In the genomic region with DNA sequence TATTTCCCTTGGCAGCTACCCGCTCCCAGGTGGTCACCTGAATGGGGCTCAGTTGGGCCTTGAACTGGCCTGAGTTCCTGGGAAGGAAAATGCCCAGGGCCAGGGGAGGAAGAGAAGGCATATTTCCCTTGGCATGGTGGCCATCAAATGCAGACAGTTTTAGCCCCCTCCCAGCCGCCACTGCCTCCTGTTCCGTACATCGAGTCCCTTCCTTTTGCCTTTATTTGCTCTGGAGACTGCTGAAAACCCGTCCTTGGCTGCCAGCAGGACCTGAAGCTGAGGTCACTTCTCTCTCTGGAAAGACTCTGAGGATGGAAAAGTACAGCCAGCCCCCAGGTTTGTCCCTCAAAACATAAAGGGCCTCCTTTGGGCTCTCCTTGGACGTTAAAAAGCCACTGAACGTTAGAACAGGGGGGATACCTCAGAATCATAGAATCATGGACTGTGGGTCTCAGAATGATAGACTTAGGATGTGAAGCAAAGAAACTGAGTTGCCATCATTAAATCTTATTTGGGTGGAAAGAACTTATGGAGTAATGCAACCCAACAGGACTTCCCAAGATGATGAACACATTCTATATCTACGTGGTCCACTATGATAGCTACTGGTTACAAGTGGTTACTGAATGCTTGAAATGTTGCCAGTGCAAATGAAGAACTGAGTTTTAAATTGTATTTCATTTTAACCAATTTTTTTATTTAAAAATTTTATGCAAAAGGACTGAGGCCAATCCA, we compare ENCODE assay signal across 13 cellular contexts. TPM values are rescaled to one million over a fixed set of nuclear protein-coding genes. Genes with fewer than 3 reads are reported as not detected.
DNase-seq lines count a peak whose midpoint lies in the region; TF ChIP-seq lines count a peak whose summit lies in the region.
"Had no signal": no experiment of that assay in that cellular context is flagged by ENCODE, and none has a peak within 500 bp of the region (broad histone marks: within the 10 kb centered on the region; RNA-seq: fewer than 3 reads in every experiment).

No MANE protein-coding gene starts in this region.

- H3K4me1 Mint-ChIP-seq in endothelial cell (ENCODE audit: unreplicated experiment) (peaks cover 75% of the 10 kb centered on the region), mesothelial cell of epicardium (peaks cover 85% of the 10 kb centered on the region)
- H3K4me1 Mint-ChIP-seq: CD8-positive, alpha-beta memory T cell had no signal

- intact Hi-C loops in testis (cut with DNase I; ENCODE audit: low total_unique reads), result no loop called here

- peaks cover 8% of the 10 kb centered on the region for H3K36me3 Mint-ChIP-seq in endothelial cell (ENCODE audit: low read depth, unreplicated experiment)
- peaks cover 12% of the 10 kb centered on the region for H3K36me3 Mint-ChIP-seq in mesothelial cell of epicardium
- H3K36me3 Mint-ChIP-seq: activated naive CD8-positive, alpha-beta T cell treated with anti-CD3 and anti-CD28 coated beads for 36 hours; CD8-positive, alpha-beta memory T cell had no signal

- H3K4me3 ChIP-seq in Peyer's patch, result no peak overlapping the region
- H3K4me3 ChIP-seq in testis, result no peak overlapping the region

- H3K36me3 ChIP-seq in Peyer's patch, result no peaks in the 10 kb centered on the region
- H3K36me3 ChIP-seq in testis (ENCODE audit: low read depth, missing control alignments), result no peaks in the 10 kb centered on the region
- H3K36me3 ChIP-seq: WERI-Rb-1 had no signal

- H3K27ac ChIP-seq in Peyer's patch (peak overlapping the region in 3 of 4 donors; percentile 27 to 78 (median 73)), testis (peak overlapping the region; percentile 88 to 93)
- H3K27ac ChIP-seq: WERI-Rb-1 had no signal

- H3K4me1 ChIP-seq in Peyer's patch (peaks cover 0 to 36% (median 1%) of the 10 kb centered on the region in 4 donors), testis (peaks cover 91% of the 10 kb centered on the region)

- H3K27me3 Mint-ChIP-seq in endothelial cell (ENCODE audit: unreplicated experiment) (peaks cover 11% of the 10 kb centered on the region), mesothelial cell of epicardium (ENCODE audit: low read depth) (no peaks in the 10 kb centered on the region)

- peak overlapping the region; percentile 9 for H3K27ac Mint-ChIP-seq in endothelial cell (ENCODE audit: unreplicated experiment)
- H3K27ac Mint-ChIP-seq in mesothelial cell of epicardium, result peak overlapping the region; percentile 92
- H3K27ac Mint-ChIP-seq: activated naive CD8-positive, alpha-beta T cell treated with anti-CD3 and anti-CD28 coated beads for 36 hours; CD8-positive, alpha-beta memory T cell had no signal

- DNase-seq in Peyer's patch (no peak), endothelial cell (ENCODE audit: low spot score) (no peak), mesothelial cell of epicardium (ENCODE audit: low spot score in 2 of 2, unreplicated experiment in 2 of 2) (no peak), testis (no peak), DMS153 treated with DMSO at 0.1 percent for 48 hours (lab: John Stamatoyannopoulos, UW; ENCODE audit: unreplicated experiment) (no peak), GM19238 (ENCODE audit: insufficient read length, low spot score) (no peak), GM03348 (ENCODE audit: low spot score) (no peak)
- no peak for DNase-seq in activated CD4-positive, alpha-beta T cell treated with anti-CD3 and anti-CD28 coated beads for 48 hours
- DNase-seq: activated naive CD8-positive, alpha-beta T cell treated with anti-CD3 and anti-CD28 coated beads for 36 hours; CD8-positive, alpha-beta memory T cell; left cardiac atrium; nucleus accumbens; WERI-Rb-1 had no signal

- no peaks in the 10 kb centered on the region for H3K9me3 Mint-ChIP-seq in endothelial cell (ENCODE audit: unreplicated experiment)
- no peaks in the 10 kb centered on the region for H3K9me3 Mint-ChIP-seq in mesothelial cell of epicardium
- H3K9me3 Mint-ChIP-seq: activated naive CD8-positive, alpha-beta T cell treated with anti-CD3 and anti-CD28 coated beads for 36 hours; CD8-positive, alpha-beta memory T cell had no signal

- TF ChIP-seq POLR2A in Peyer's patch (IDR thresholded peaks at IDR 0.05) (no peak), testis (IDR thresholded peaks at IDR 0.05) (no peak)

- H3K4me3 Mint-ChIP-seq in endothelial cell (ENCODE audit: unreplicated experiment), result no peak overlapping the region
- no peak overlapping the region for H3K4me3 Mint-ChIP-seq in mesothelial cell of epicardium
- H3K4me3 Mint-ChIP-seq: activated naive CD8-positive, alpha-beta T cell treated with anti-CD3 and anti-CD28 coated beads for 36 hours; CD8-positive, alpha-beta memory T cell had no signal

- H3K9me3 ChIP-seq in Peyer's patch, result no peaks in the 10 kb centered on the region
- H3K9me3 ChIP-seq in testis, result no peaks in the 10 kb centered on the region

- 37 to 44% methylated on average over 8 of the region's 8 CpGs for WGBS in testis, 2 donors

- H3K27me3 ChIP-seq in Peyer's patch, result no peaks in the 10 kb centered on the region
- no peaks in the 10 kb centered on the region for H3K27me3 ChIP-seq in testis

- TF ChIP-seq CTCF in Peyer's patch (IDR thresholded peaks at IDR 0.05) (no peak), endothelial cell (IDR thresholded peaks at IDR 0.05; ENCODE audit: unreplicated experiment) (no peak), mesothelial cell of epicardium (IDR thresholded peaks at IDR 0.05; ENCODE audit: unreplicated experiment) (no peak), testis (IDR thresholded peaks at IDR 0.05) (no peak)

RNA-seq across cellular contexts. Expression of gene SPARC, which starts 7.1 kb away (rescaled TPM):
- total RNA-seq in Peyer's patch (100 to 1,000 TPM in 1 of 4 donors, 10 to 100 TPM in 3; 47.6 to 177 (median 68.6) TPM), endothelial cell (ENCODE audit: unreplicated experiment) (1,214 TPM), mesothelial cell of epicardium (2,843 to 2,896 TPM (median 2,890 TPM) in 3 replicates), testis (1,000 to 10,000 TPM; 1,884 to 2,585 TPM)
- 3,080 TPM for polyA plus RNA-seq in testis (ENCODE audit: insufficient read depth, low read depth, low replicate concordance)
- polyA plus RNA-seq: CD8-positive, alpha-beta memory T cell had no signal
